ENCODE assay signal across 23 cellular contexts in the genomic region with DNA sequence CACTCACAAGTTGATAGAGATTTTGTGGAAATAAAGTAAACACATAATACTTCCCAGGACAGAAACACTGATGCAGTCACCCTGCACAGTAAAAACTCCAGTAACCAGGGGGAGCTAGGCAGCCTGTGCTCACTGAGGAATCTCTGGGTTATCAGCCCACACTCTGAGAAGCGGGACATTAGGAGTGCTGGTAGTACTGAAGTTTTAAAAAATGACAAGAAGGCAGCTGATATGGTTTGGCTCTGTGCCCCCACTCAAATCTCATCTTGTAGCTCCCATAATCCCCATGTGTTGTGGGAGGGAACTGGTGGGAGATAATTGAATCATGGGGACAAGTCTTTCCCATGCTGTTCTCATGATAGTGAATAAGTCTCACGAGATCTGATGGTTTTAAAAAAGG. TPM values are rescaled to one million over a fixed set of nuclear protein-coding genes. Genes with fewer than 3 reads are reported as not detected.
DNase-seq lines count a peak whose midpoint lies in the region; ATAC-seq and TF ChIP-seq lines count a peak whose summit lies in the region.
"Had no signal": no experiment of that assay in that cellular context is flagged by ENCODE, and none has a peak within 500 bp of the region (broad histone marks: within the 10 kb centered on the region; RNA-seq: fewer than 3 reads in every experiment).

No MANE protein-coding gene starts in this region.

- no peak for TF ChIP-seq POLR2A in testis (IDR thresholded peaks at IDR 0.05)

- no peak for TF ChIP-seq EP300 in SK-N-SH (IDR thresholded peaks at IDR 0.05; ENCODE audit: borderline replicate concordance in 1 of 2, low read depth in 1 of 2, low read length in 1 of 2)

- no peak for DNase-seq in SK-N-SH
- peak; percentile 26 for DNase-seq in astrocyte of the hippocampus (ENCODE audit: low read depth, low spot score)
- DNase-seq in right cardiac atrium, result no peak
- DNase-seq in testis, result peak; percentile 46
- DNase-seq in NCI-H1694 treated with DMSO at 0.1 percent for 48 hours (lab: John Stamatoyannopoulos, UW), result no peak
- DNase-seq in stimulated activated CD4-positive, alpha-beta T cell treated with anti-CD3 and anti-CD28 coated beads, Interleukin-2, amount 100 ng/mL, for 48 hours, result no peak
- DNase-seq: 8988T; activated CD8-positive, alpha-beta T cell treated with anti-CD3 and anti-CD28 coated beads for 36 hours; aorta; CD4-positive, CD25-positive, alpha-beta regulatory T cell; islet precursor cell; NCI-H1694; NCI-H2171; NCI-H524; stimulated activated CD4-positive, alpha-beta T cell treated with anti-CD3 and anti-CD28 coated beads, Interleukin-15, amount 100 ng/mL, for 24 hours; stimulated activated naive CD8-positive, alpha-beta T cell treated with anti-CD3 and anti-CD28 coated beads, Interleukin-15, Interleukin-2, amounts not matched to agents 100 U/mL and 50 U/mL, for 24 hours had no signal

- intact Hi-C loops in right cardiac atrium (cut with DNase I) (no loop called here), testis (cut with DNase I; ENCODE audit: low total_unique reads) (no loop called here)

- H3K9ac ChIP-seq in SK-N-SH, result no peak overlapping the region

- no peak overlapping the region for H3K4me3 ChIP-seq in SK-N-SH (ENCODE audit: low read depth in 2 of 2, low read length in 1 of 2)
- H3K4me3 ChIP-seq in right cardiac atrium (ENCODE audit: low read length), result no peak overlapping the region
- H3K4me3 ChIP-seq in testis, result no peak overlapping the region
- H3K4me3 ChIP-seq: lung, SJSA1, thoracic aorta had no signal

- no peaks in the 10 kb centered on the region for H3K36me3 ChIP-seq in SK-N-SH (replicated peaks in 1 of 2; ENCODE audit: control insufficient read depth in 1 of 2, insufficient read depth in 2 of 2, low read length in 1 of 2)
- no peaks in the 10 kb centered on the region for H3K36me3 ChIP-seq in testis (ENCODE audit: low read depth, missing control alignments)
- H3K36me3 ChIP-seq: SJSA1, thoracic aorta had no signal

- no peaks in the 10 kb centered on the region for H3K27me3 ChIP-seq in SK-N-SH (ENCODE audit: insufficient read depth)
- no peaks in the 10 kb centered on the region for H3K27me3 ChIP-seq in right cardiac atrium (ENCODE audit: control insufficient read depth, insufficient read depth)
- H3K27me3 ChIP-seq in testis, result no peaks in the 10 kb centered on the region
- H3K27me3 ChIP-seq: SJSA1 had no signal

- H3K9me3 ChIP-seq in SK-N-SH (no peaks in the 10 kb centered on the region), right cardiac atrium (ENCODE audit: control insufficient read depth, low read length) (no peaks in the 10 kb centered on the region), testis (no peaks in the 10 kb centered on the region)
- H3K9me3 ChIP-seq: SJSA1, thoracic aorta had no signal

- ATAC-seq in SK-N-SH treated with all-trans-retinoic acid at 6 μM for 48 hours (peak; percentile 60; the same call in 2 of the 3 replicates), right cardiac atrium (peak; percentile 51 to 55), HG03520 (IDR thresholded peaks at IDR 0.05; ENCODE audit: unreplicated experiment) (no peak)
- ATAC-seq: activated CD8-positive, alpha-beta T cell treated with anti-CD3 and anti-CD28 coated beads for 36 hours; activated naive CD4-positive, alpha-beta T cell treated with anti-CD3 and anti-CD28 coated beads, Interleukin-2, amount 50 U/mL, for 72 hours; sciatic nerve; stimulated activated naive CD8-positive, alpha-beta T cell treated with anti-CD3 and anti-CD28 coated beads, Interleukin-15, Interleukin-2, amounts not matched to agents 100 U/mL and 50 U/mL, for 24 hours had no signal

- CTCF ChIA-PET in SK-N-SH (lab: Yijun Ruan, JAX), result interaction anchor here (1.5 to 2.5 kb wide), 2 partner anchors 13 to 31 kb away, joined by 3 to 8 read pairs; a partner anchor contains a TSS

- 86% methylated on average over 2 of the region's 2 CpGs for WGBS in SK-N-SH (ENCODE audit: low lambda C conversion rate)
- 49% methylated on average over 2 of the region's 2 CpGs for WGBS in right cardiac atrium
- 47 to 70% methylated on average over 2 of the region's 2 CpGs for WGBS in testis, 2 donors

- no peaks in the 10 kb centered on the region for H4K20me1 ChIP-seq in SK-N-SH (ENCODE audit: insufficient read depth)

- peaks cover 12% of the 10 kb centered on the region for H3F3A ChIP-seq in SK-N-SH (replicated peaks; ENCODE audit: insufficient read depth)

- no peak for TF ChIP-seq RAD21 in SK-N-SH (IDR thresholded peaks at IDR 0.05; ENCODE audit: low read length)

- POLR2A ChIA-PET in SK-N-SH (lab: Yijun Ruan, JAX), result no interaction called here

- H3K27ac ChIP-seq in SK-N-SH (ENCODE audit: low read depth in 2 of 2, low read length in 1 of 2) (no peak overlapping the region), right cardiac atrium (ENCODE audit: low read length) (peak overlapping the region; percentile 54), testis (no peak overlapping the region)
- H3K27ac ChIP-seq: SJSA1, thoracic aorta had no signal

- H3K79me2 ChIP-seq in SK-N-SH (ENCODE audit: insufficient read depth), result peaks cover 10% of the 10 kb centered on the region; the same call in 1 of the 2 replicates

- no peak overlapping the region for H3K4me2 ChIP-seq in SK-N-SH

- peaks cover 15 to 21% of the 10 kb centered on the region in 2 experiments; a peak in 3 of 4 replicates for H3K4me1 ChIP-seq in SK-N-SH (ENCODE audit: control insufficient read depth in 1 of 2, insufficient read depth in 2 of 2, low read depth in 1 of 2, low read length in 1 of 2)
- peaks cover 5% of the 10 kb centered on the region for H3K4me1 ChIP-seq in right cardiac atrium (ENCODE audit: control insufficient read depth, insufficient read depth, low read length)
- H3K4me1 ChIP-seq in testis, result peaks cover 12% of the 10 kb centered on the region
- H3K4me1 ChIP-seq: SJSA1 had no signal

- no peak for TF ChIP-seq CTCF in SK-N-SH (IDR thresholded peaks at IDR 0.05)
- TF ChIP-seq CTCF in testis (IDR thresholded peaks at IDR 0.05), result no peak

- H3K9me2 ChIP-seq in SK-N-SH, result no peaks in the 10 kb centered on the region

- H2AFZ ChIP-seq in SK-N-SH (ENCODE audit: low read depth), result no peak overlapping the region

TF ChIP-seq in SK-N-SH treated with all-trans-retinoic acid at 6 μM for 48 hours, 23 proteins besides CTCF, POLR2A, EP300 and RAD21 (continues in another document):
- TF ChIP-seq ESRRG (CRISPR knock-in tag; IDR thresholded peaks at IDR 0.05) (no peak), BACH2 (CRISPR knock-in tag; IDR thresholded peaks at IDR 0.05; ENCODE audit: borderline replicate concordance) (no peak), ZNF565 (CRISPR knock-in tag; conservative IDR thresholded peaks at IDR 0.05; ENCODE audit: low read depth) (no peak), RARB (CRISPR knock-in tag; IDR thresholded peaks at IDR 0.05) (no peak), ZC3H10 (CRISPR knock-in tag; IDR thresholded peaks at IDR 0.05) (no peak)
- TF ChIP-seq, protein P1, sequence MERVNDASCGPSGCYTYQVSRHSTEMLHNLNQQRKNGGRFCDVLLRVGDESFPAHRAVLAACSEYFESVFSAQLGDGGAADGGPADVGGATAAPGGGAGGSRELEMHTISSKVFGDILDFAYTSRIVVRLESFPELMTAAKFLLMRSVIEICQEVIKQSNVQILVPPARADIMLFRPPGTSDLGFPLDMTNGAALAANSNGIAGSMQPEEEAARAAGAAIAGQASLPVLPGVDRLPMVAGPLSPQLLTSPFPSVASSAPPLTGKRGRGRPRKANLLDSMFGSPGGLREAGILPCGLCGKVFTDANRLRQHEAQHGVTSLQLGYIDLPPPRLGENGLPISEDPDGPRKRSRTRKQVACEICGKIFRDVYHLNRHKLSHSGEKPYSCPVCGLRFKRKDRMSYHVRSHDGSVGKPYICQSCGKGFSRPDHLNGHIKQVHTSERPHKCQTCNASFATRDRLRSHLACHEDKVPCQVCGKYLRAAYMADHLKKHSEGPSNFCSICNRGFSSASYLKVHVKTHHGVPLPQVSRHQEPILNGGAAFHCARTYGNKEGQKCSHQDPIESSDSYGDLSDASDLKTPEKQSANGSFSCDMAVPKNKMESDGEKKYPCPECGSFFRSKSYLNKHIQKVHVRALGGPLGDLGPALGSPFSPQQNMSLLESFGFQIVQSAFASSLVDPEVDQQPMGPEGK (CRISPR knock-in tag; IDR thresholded peaks at IDR 0.05; ENCODE audit: borderline replicate concordance), result no peak

TF ChIP-seq in SK-N-SH, 30 proteins besides CTCF, POLR2A, EP300 and RAD21:
- TF ChIP-seq FOSL2 (IDR thresholded peaks at IDR 0.05; ENCODE audit: borderline replicate concordance, low read depth), result no peak
- TF ChIP-seq, protein P2, sequence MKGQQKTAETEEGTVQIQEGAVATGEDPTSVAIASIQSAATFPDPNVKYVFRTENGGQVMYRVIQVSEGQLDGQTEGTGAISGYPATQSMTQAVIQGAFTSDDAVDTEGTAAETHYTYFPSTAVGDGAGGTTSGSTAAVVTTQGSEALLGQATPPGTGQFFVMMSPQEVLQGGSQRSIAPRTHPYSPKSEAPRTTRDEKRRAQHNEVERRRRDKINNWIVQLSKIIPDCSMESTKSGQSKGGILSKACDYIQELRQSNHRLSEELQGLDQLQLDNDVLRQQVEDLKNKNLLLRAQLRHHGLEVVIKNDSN (IDR thresholded peaks at IDR 0.05; ENCODE audit: borderline replicate concordance, low read depth), result no peak
- TF ChIP-seq, protein P3, sequence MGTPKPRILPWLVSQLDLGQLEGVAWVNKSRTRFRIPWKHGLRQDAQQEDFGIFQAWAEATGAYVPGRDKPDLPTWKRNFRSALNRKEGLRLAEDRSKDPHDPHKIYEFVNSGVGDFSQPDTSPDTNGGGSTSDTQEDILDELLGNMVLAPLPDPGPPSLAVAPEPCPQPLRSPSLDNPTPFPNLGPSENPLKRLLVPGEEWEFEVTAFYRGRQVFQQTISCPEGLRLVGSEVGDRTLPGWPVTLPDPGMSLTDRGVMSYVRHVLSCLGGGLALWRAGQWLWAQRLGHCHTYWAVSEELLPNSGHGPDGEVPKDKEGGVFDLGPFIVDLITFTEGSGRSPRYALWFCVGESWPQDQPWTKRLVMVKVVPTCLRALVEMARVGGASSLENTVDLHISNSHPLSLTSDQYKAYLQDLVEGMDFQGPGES (IDR thresholded peaks at IDR 0.05; ENCODE audit: low read depth, low read length), result no peak

RNA-seq across cellular contexts. Expression of a gene that starts 31.4 kb away (rescaled TPM):
- polyA plus RNA-seq in SK-N-SH (2012; rRNA removed), result 6.4 and 12.8 TPM in 2 replicates
- polyA plus RNA-seq in SK-N-SH (2012; cell fraction: cytosol; rRNA removed), result 12.7 and 15.4 TPM in 2 replicates
- polyA plus RNA-seq in SK-N-SH (2012; cell fraction: nucleus; rRNA removed), result 11.7 and 14.7 TPM in 2 replicates
- 10 to 100 TPM; 45.2 to 51.8 (median 49.4) TPM for total RNA-seq in right cardiac atrium
- 31.4 TPM for polyA plus RNA-seq in right cardiac atrium
- 10 to 100 TPM; 19.6 to 19.9 TPM for total RNA-seq in testis
- 13.1 TPM for polyA plus RNA-seq in testis (ENCODE audit: insufficient read depth, low read depth, low replicate concordance)

Comparison
In these comparisons a context has a peak if more than half of its experiments do, and no peak if none do; other contexts are left out.
1. DNase-seq: peak in astrocyte of the hippocampus (single experiment) and testis (single experiment); none in SK-N-SH (single experiment), right cardiac atrium (0 of 3), NCI-H1694 treated with DMSO at 0.1 percent for 48 hours (single experiment) and stimulated activated CD4-positive, alpha-beta T cell treated with anti-CD3 and anti-CD28 coated beads, Interleukin-2, amount 100 ng/mL, for 48 hours (0 of 2).